29 cellular contexts compared by ENCODE assay signal in the genomic region with DNA sequence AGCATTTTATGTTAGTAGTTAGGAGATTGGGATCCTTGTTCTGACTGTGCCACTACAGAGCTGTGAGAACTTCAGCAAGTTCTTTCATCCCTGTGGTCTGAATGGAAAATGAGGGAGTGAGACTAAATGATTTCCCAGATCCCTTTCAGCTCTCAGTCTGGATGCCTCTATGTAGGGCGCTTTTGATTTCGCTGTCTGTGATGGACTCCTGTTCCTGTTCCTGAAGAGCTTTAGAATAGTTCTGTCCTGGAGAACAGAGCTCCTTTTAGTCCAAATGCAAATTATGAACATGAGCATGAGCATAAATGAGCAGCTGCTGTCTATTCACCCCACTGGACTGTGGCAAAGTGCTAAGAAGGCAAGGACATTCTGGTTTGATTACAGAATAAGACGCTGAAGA.
"Had no signal": no experiment of that assay in that cellular context is flagged by ENCODE, and none has a peak within 500 bp of the region (broad histone marks: within the 10 kb centered on the region; RNA-seq: fewer than 3 reads in every experiment).

No MANE protein-coding gene starts in this region.

- H3K27me3 ChIP-seq: ascending aorta, cardiac muscle cell, MG63 had no signal

- H3K9me3 ChIP-seq: ascending aorta, MG63 had no signal

- H3K4me1 ChIP-seq: ascending aorta had no signal

- H3K36me3 ChIP-seq: ascending aorta, cardiac muscle cell, MG63, WERI-Rb-1 had no signal

- H3K27ac ChIP-seq: ascending aorta, cardiac muscle cell, WERI-Rb-1 had no signal

- H3K4me3 ChIP-seq: ascending aorta, cardiac muscle cell, MG63 had no signal

- DNase-seq: activated CD4-positive, alpha-beta T cell treated with anti-CD3 and anti-CD28 coated beads for 1 hour; activated CD4-positive, alpha-beta T cell treated with anti-CD3 and anti-CD28 coated beads, Interleukin-2, amount 10 ng/mL, durations not matched to agents 7 days and 5 days; activated CD4-positive, alpha-beta T cell treated with anti-CD3 and anti-CD28 coated beads, Interleukin-2, amount 50 U/mL, for 48 hours; activated CD4-positive, CD25-positive, alpha-beta regulatory T cell; activated CD8-positive, alpha-beta T cell treated with anti-CD3 and anti-CD28 coated beads, Interleukin-2, amount 10 ng/mL, durations not matched to agents 7 days and 5 days; activated gamma-delta T cell; activated naive CD4-positive, alpha-beta T cell treated with Interleukin-2 at 50 U/mL for 16 hours; activated naive CD8-positive, alpha-beta T cell treated with anti-CD3 and anti-CD28 coated beads, Interleukin-2, amount 10 ng/mL, durations not matched to agents 7 days and 5 days; activated T-cell treated with anti-CD3 and anti-CD28 coated beads, Interleukin-2, amount 50 U/mL, for 24 hours; Kasumi-1; KG1; MG63; MV-4-11; NCI-H1092; NCI-H1436 treated with DMSO at 0.1 percent for 48 hours; NCI-H1694 treated with DMSO at 0.1 percent for 48 hours; NCI-H2029; NCI-H2107; NCI-H2171 treated with DMSO at 0.1 percent for 48 hours; NCI-H2227 treated with DMSO at 0.1 percent for 48 hours; NCI-H446; NCI-H524 treated with DMSO at 0.1 percent for 48 hours; RPMI8226; SHP77 treated with DMSO at 0.1 percent for 48 hours; SW 1271; T1000; WERI-Rb-1 had no signal
